ENCODE assay signal across 4 cellular contexts in the genomic region with DNA sequence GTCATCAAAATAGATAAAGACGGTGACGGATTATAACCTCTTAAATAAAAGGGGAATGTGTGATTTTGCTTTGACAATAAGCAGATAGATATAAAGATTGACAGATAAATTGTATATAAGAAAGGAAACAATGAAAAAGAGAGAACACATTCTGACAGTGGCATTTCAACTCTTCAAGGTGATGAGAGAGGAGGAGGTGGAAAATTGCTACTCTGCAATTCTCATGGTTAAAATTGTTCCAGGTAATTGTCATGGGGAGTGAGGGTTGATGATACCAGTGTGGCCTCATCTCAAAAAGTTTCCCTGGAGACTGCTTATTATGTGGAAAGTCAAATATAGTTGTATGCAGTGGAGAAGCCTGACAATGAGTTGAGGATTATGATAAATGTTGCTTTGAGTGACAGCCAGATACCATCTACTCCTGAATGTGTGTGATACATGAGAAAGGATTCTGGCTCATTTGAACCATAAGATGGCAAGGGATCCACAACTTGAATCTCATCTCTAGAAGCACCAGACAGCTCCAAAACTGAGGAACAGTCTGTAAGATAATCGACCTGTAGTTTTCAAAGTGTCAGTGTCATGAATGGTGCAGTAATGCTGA.
"Had no signal": no experiment of that assay in that cellular context is flagged by ENCODE, and none has a peak within 500 bp of the region (broad histone marks: within the 10 kb centered on the region; RNA-seq: fewer than 3 reads in every experiment).

No MANE protein-coding gene starts in this region.

- H3K4me3 ChIP-seq: K562 had no signal

- H3K27ac ChIP-seq: HL-60 had no signal

- DNase-seq: IMR-90, KBM-7 had no signal
